15 cellular contexts compared by ENCODE assay signal in genomic region chr12:47938093-47938492, GRCh38. TPM values are rescaled to one million over a fixed set of nuclear protein-coding genes. Genes with fewer than 3 reads are reported as not detected.
A peak's percentile ranks its signal among the peaks of the same experiment; 100 is the strongest.
DNase-seq lines count a peak whose midpoint lies in the region; ATAC-seq, FAIRE-seq and TF ChIP-seq lines count a peak whose summit lies in the region.
"Had no signal": no experiment of that assay in that cellular context is flagged by ENCODE, and none has a peak within 500 bp of the region (broad histone marks: within the 10 kb centered on the region; RNA-seq: fewer than 3 reads in every experiment).

No MANE protein-coding gene starts in this region.

- no peak overlapping the region for H2BK12ac ChIP-seq in neuronal stem cell (ENCODE audit: low read length)

- no peak overlapping the region for H3K4me3 ChIP-seq in BLaER1
- H3K4me3 ChIP-seq in astrocyte of the spinal cord (ENCODE audit: low read depth, low read length): no peak overlapping the region
- no peak overlapping the region for H3K4me3 ChIP-seq in neuronal stem cell (ENCODE audit: low read length in 2 of 2)
- H3K4me3 ChIP-seq: pancreas had no signal

- TF ChIP-seq CTCF in astrocyte of the spinal cord (IDR thresholded peaks at IDR 0.05; ENCODE audit: low read depth, low read length): no peak

- no peak overlapping the region for H2BK120ac ChIP-seq in neuronal stem cell (ENCODE audit: low read depth, low read length)

- no peak overlapping the region for H3K4ac ChIP-seq in neuronal stem cell (ENCODE audit: low read length)

- peak overlapping the region; percentile 73 for H3K4me2 ChIP-seq in BLaER1
- no peak overlapping the region for H3K4me2 ChIP-seq in neuronal stem cell (ENCODE audit: insufficient read depth, low read length, poor library complexity, severe bottlenecking)

- H3K27ac ChIP-seq in BLaER1 (peak overlapping the region; percentile 41; the same call in 1 of the 2 replicates), neuronal stem cell (replicated peaks; ENCODE audit: low read length) (no peak overlapping the region)
- H3K27ac ChIP-seq: C4-2B, pancreas had no signal

- H3K9me3 ChIP-seq in BLaER1: no peaks in the 10 kb centered on the region
- no peaks in the 10 kb centered on the region for H3K9me3 ChIP-seq in neuronal stem cell (replicated peaks in 1 of 2; ENCODE audit: control insufficient read depth in 2 of 2, insufficient read depth in 1 of 2, low read depth in 1 of 2, low read length in 2 of 2)
- H3K9me3 ChIP-seq: pancreas had no signal

- H4K20me1 ChIP-seq in BLaER1: no peaks in the 10 kb centered on the region

- no peak overlapping the region for H2BK15ac ChIP-seq in neuronal stem cell (ENCODE audit: low read length)

- no peak overlapping the region for H3K18ac ChIP-seq in neuronal stem cell (ENCODE audit: low read length)

- no peak overlapping the region for H2AK5ac ChIP-seq in neuronal stem cell (ENCODE audit: low read depth, low read length)

- no peak overlapping the region for H2BK5ac ChIP-seq in neuronal stem cell (ENCODE audit: low read length)

- no peak overlapping the region for H4K8ac ChIP-seq in neuronal stem cell (ENCODE audit: low read depth, low read length)

- no peak overlapping the region for H4K91ac ChIP-seq in neuronal stem cell (ENCODE audit: low read depth, low read length, poor library complexity)

- ATAC-seq in HG03520 (IDR thresholded peaks at IDR 0.05; ENCODE audit: unreplicated experiment): no peak
- ATAC-seq: left cardiac atrium, pancreas had no signal

- H3K14ac ChIP-seq in neuronal stem cell (ENCODE audit: low read length): no peak overlapping the region

- no CpG with 5 or more reads among the region's 1 CpG for WGBS in neuronal stem cell (ENCODE audit: extremely low coverage in 2 of 2, insufficient read length in 2 of 2, insufficient replicate concordance in 1 of 2), 2 donors

- no peaks in the 10 kb centered on the region for H3K79me1 ChIP-seq in neuronal stem cell (ENCODE audit: low read depth, low read length)

- H3K27me3 ChIP-seq in BLaER1 (no peaks in the 10 kb centered on the region), neuronal stem cell (ENCODE audit: control insufficient read depth in 3 of 3, insufficient read depth in 3 of 3, low read depth in 1 of 3, low read length in 3 of 3) (peaks cover 0 to 24% (median 4%) of the 10 kb centered on the region in 3 experiments)

- H3K23ac ChIP-seq in neuronal stem cell (ENCODE audit: low read depth, low read length, poor library complexity): no peak overlapping the region

- DNase-seq in HTR-8/SVneo (ENCODE audit: insufficient read length, low spot score) (peak; percentile 67), astrocyte of the spinal cord (ENCODE audit: low read depth, low spot score) (peak; percentile 24), kidney tubule cell (ENCODE audit: low spot score) (peak; percentile 76), neuronal stem cell (ENCODE audit: low spot score) (no peak), HT-29 (ENCODE audit: low spot score) (no peak), C1 segment of cervical spinal cord (lab: John Stamatoyannopoulos, UW) (no peak)
- DNase-seq: effector CD4-positive, alpha-beta T cell; left cardiac atrium; NCI-H1436; NCI-H446 treated with DMSO at 0.1 percent for 48 hours; pancreas had no signal

- H3K4me1 ChIP-seq in BLaER1 (peaks cover 54% of the 10 kb centered on the region), neuronal stem cell (ENCODE audit: control insufficient read depth in 2 of 2, insufficient read depth in 1 of 2, low read depth in 1 of 2, low read length in 2 of 2) (peaks cover 0 to 6% of the 10 kb centered on the region in 2 donors)

- H3K36me3 ChIP-seq in BLaER1 (no peaks in the 10 kb centered on the region), neuronal stem cell (replicated peaks in 1 of 2; ENCODE audit: control insufficient read depth in 2 of 2, insufficient read depth in 2 of 2, low read length in 2 of 2) (no peaks in the 10 kb centered on the region)
- H3K36me3 ChIP-seq: pancreas had no signal

- H3K9ac ChIP-seq in BLaER1 (no peak overlapping the region), neuronal stem cell (ENCODE audit: low read depth, low read length, poor library complexity) (no peak overlapping the region)

- in situ Hi-C loops in astrocyte of the spinal cord (cut with HindIII; ENCODE audit: low sequenced_read_pairs): no loop called here

- FAIRE-seq in HTR-8/SVneo (lab: Jason Lieb, UNC): no peak
- FAIRE-seq: GM12892, pancreas had no signal

- H2AFZ ChIP-seq in neuronal stem cell (ENCODE audit: low read length): no peak overlapping the region

RNA-seq across cellular contexts. Expression of gene TMEM106C, which starts 25.3 kb away (rescaled TPM):
- 71.6 TPM for polyA plus RNA-seq in neuronal stem cell (2013, experiment 1 of 2)
- 70.1 TPM for polyA plus RNA-seq in neuronal stem cell (2013, experiment 2 of 2)
- total RNA-seq in HT-29 (2014; rRNA removed; shearing (Covaris generic)): 126 and 132 TPM in 2 replicates

RNA-seq across cellular contexts. Expression of gene VDR, which starts 33.3 kb away (rescaled TPM):
- polyA plus RNA-seq in neuronal stem cell (2013, experiment 1 of 2): under 0.01 TPM
- 0.03 TPM for polyA plus RNA-seq in neuronal stem cell (2013, experiment 2 of 2)
- 15.3 and 15.4 TPM in 2 replicates for total RNA-seq in HT-29 (2014; rRNA removed; shearing (Covaris generic))

Comparison
In these comparisons a context has a peak if more than half of its experiments do, and no peak if none do; other contexts are left out.
1. DNase-seq: peak in HTR-8/SVneo (single experiment), astrocyte of the spinal cord (single experiment) and kidney tubule cell (single experiment); none in neuronal stem cell (single experiment), HT-29 (single experiment) and C1 segment of cervical spinal cord (0 of 14).